ENCODE assay signal across 1 cellular context in genomic region chr10:122669842-122670241, GRCh38.
TF ChIP-seq lines count a peak whose summit lies in the region.

No MANE protein-coding gene starts in this region.

TF ChIP-seq in HepG2, 621 proteins besides CTCF, POLR2A, EP300 and RAD21:
- TF ChIP-seq NRL (CRISPR knock-in tag; IDR thresholded peaks at IDR 0.05; ENCODE audit: borderline replicate concordance) (no peak), THYN1 (CRISPR knock-in tag; IDR thresholded peaks at IDR 0.05; ENCODE audit: borderline replicate concordance, low read depth) (no peak), MAFF (IDR thresholded peaks at IDR 0.05; ENCODE audit: low read depth, low read length) (0 out of 2 replicates have a peak, but pooled peaks have one; percentile 42), MAFK (conservative IDR thresholded peaks at IDR 0.05 in 1 of 2, IDR thresholded peaks at IDR 0.05 in 1 of 2; ENCODE audit: low read length in 2 of 2) (peak; percentile 60 to 66), HMG20B (CRISPR knock-in tag; conservative IDR thresholded peaks at IDR 0.05) (no peak), ZNF619 (CRISPR knock-in tag; IDR thresholded peaks at IDR 0.05) (no peak), ZNF317 (CRISPR knock-in tag; IDR thresholded peaks at IDR 0.05) (no peak), SPEN (CRISPR knock-in tag; IDR thresholded peaks at IDR 0.05; ENCODE audit: low read depth) (no peak), FOXC1 (CRISPR knock-in tag; IDR thresholded peaks at IDR 0.05; ENCODE audit: borderline replicate concordance) (no peak)
- TF ChIP-seq, protein P1, sequence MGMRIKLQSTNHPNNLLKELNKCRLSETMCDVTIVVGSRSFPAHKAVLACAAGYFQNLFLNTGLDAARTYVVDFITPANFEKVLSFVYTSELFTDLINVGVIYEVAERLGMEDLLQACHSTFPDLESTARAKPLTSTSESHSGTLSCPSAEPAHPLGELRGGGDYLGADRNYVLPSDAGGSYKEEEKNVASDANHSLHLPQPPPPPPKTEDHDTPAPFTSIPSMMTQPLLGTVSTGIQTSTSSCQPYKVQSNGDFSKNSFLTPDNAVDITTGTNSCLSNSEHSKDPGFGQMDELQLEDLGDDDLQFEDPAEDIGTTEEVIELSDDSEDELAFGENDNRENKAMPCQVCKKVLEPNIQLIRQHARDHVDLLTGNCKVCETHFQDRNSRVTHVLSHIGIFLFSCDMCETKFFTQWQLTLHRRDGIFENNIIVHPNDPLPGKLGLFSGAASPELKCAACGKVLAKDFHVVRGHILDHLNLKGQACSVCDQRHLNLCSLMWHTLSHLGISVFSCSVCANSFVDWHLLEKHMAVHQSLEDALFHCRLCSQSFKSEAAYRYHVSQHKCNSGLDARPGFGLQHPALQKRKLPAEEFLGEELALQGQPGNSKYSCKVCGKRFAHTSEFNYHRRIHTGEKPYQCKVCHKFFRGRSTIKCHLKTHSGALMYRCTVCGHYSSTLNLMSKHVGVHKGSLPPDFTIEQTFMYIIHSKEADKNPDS (CRISPR knock-in tag; IDR thresholded peaks at IDR 0.05) = no peak
- TF ChIP-seq, protein P2, sequence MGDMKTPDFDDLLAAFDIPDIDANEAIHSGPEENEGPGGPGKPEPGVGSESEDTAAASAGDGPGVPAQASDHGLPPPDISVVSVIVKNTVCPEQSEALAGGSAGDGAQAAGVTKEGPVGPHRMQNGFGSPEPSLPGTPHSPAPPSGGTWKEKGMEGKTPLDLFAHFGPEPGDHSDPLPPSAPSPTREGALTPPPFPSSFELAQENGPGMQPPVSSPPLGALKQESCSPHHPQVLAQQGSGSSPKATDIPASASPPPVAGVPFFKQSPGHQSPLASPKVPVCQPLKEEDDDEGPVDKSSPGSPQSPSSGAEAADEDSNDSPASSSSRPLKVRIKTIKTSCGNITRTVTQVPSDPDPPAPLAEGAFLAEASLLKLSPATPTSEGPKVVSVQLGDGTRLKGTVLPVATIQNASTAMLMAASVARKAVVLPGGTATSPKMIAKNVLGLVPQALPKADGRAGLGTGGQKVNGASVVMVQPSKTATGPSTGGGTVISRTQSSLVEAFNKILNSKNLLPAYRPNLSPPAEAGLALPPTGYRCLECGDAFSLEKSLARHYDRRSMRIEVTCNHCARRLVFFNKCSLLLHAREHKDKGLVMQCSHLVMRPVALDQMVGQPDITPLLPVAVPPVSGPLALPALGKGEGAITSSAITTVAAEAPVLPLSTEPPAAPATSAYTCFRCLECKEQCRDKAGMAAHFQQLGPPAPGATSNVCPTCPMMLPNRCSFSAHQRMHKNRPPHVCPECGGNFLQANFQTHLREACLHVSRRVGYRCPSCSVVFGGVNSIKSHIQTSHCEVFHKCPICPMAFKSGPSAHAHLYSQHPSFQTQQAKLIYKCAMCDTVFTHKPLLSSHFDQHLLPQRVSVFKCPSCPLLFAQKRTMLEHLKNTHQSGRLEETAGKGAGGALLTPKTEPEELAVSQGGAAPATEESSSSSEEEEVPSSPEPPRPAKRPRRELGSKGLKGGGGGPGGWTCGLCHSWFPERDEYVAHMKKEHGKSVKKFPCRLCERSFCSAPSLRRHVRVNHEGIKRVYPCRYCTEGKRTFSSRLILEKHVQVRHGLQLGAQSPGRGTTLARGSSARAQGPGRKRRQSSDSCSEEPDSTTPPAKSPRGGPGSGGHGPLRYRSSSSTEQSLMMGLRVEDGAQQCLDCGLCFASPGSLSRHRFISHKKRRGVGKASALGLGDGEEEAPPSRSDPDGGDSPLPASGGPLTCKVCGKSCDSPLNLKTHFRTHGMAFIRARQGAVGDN (CRISPR knock-in tag; IDR thresholded peaks at IDR 0.05) = no peak
- TF ChIP-seq, protein P3, sequence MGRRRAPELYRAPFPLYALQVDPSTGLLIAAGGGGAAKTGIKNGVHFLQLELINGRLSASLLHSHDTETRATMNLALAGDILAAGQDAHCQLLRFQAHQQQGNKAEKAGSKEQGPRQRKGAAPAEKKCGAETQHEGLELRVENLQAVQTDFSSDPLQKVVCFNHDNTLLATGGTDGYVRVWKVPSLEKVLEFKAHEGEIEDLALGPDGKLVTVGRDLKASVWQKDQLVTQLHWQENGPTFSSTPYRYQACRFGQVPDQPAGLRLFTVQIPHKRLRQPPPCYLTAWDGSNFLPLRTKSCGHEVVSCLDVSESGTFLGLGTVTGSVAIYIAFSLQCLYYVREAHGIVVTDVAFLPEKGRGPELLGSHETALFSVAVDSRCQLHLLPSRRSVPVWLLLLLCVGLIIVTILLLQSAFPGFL (CRISPR knock-in tag; IDR thresholded peaks at IDR 0.05) = no peak
TF ChIP-seq in HepG2: peak in this region for 2.
